8 cellular contexts compared by ENCODE assay signal in the genomic region with DNA sequence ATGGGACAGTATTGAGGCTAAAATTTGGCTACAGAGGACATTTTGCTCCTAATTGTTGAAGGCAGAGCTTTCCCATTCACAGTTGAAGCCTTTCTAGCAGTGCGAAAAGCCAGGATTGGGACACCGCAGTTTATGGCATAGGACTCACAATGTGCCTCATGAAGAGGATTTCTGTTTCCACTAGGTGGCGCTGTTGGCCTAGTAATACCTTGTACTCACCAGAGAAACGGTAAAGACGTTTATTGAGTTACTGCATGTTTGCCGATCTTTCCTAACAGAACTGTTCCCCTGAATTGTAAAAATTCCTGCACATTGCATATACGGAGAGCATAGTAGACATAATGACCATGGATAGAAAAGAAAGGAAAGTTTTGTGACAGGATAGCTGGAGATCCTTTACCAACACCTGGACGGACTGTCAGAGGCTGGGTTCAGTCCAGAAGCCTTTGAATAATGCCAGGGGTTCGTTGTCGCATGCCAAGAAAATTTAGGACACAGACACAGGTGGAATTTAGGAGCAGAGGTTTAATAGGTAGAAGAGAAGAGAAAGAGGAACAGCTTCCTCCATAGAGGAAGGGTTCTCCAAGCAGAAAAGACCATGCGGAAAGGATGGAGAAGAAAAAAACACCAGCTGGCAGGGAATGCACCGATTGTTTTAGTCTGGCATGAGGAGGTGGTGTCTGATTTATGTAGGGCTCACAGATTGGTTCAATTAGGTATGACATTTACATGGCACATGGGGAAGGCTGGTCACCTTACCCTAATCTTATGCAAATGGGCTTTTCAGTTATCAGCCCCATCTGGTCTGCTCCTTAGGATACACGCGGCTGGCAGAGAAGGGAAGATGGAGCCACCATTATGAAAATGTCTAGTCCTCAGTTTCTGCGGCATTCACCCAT. TPM values are rescaled to one million over a fixed set of nuclear protein-coding genes. Genes with fewer than 3 reads are reported as not detected.
DNase-seq lines count a peak whose midpoint lies in the region; ATAC-seq and TF ChIP-seq lines count a peak whose summit lies in the region.

No MANE protein-coding gene starts in this region.

- no peak overlapping the region for H3K27ac Mint-ChIP-seq in activated CD4-positive, alpha-beta T cell treated with anti-CD3 and anti-CD28 coated beads, Interleukin-2, amount 10 ng/mL, durations not matched to agents 24 days and 14 days

- H3K4me3 Mint-ChIP-seq in activated CD4-positive, alpha-beta T cell treated with anti-CD3 and anti-CD28 coated beads, Interleukin-2, amount 10 ng/mL, durations not matched to agents 24 days and 14 days: no peak overlapping the region

- H3K27me3 Mint-ChIP-seq in activated CD4-positive, alpha-beta T cell treated with anti-CD3 and anti-CD28 coated beads, Interleukin-2, amount 10 ng/mL, durations not matched to agents 24 days and 14 days: peaks cover 34% of the 10 kb centered on the region

- intact Hi-C loops in activated CD4-positive, alpha-beta T cell treated with anti-CD3 and anti-CD28 coated beads, Interleukin-2, amount 10 ng/mL, durations not matched to agents 24 days and 14 days (cut with micrococcal nuclease): loop anchor here (10.0 kb wide), 1 partner anchor 758 kb away; the partner anchor contains the start of gene OR51M1

- peak; percentile 68 for DNase-seq in activated effector memory CD4-positive, alpha-beta T cell treated with anti-CD3 and anti-CD28 coated beads, Interleukin-2, amount 50 U/mL, for 16 hours
- no peak for DNase-seq in activated effector memory CD4-positive, alpha-beta T cell treated with Interleukin-2 at 50 U/mL for 16 hours
- DNase-seq in NCI-H524 (lab: John Stamatoyannopoulos, UW): peak; percentile 88 to 96
- DNase-seq in activated CD4-positive, alpha-beta T cell treated with anti-CD3 and anti-CD28 coated beads, Interleukin-2, amount 10 ng/mL, durations not matched to agents 24 days and 14 days: peak; percentile 90
- peak; percentile 73 for DNase-seq in fibroblast of the aortic adventitia (ENCODE audit: low read depth)
- peak; percentile 34 for DNase-seq in pons (ENCODE audit: low spot score)
- DNase-seq in germinal center (ENCODE audit: low spot score): no peak

- no peaks in the 10 kb centered on the region for H3K36me3 Mint-ChIP-seq in activated CD4-positive, alpha-beta T cell treated with anti-CD3 and anti-CD28 coated beads, Interleukin-2, amount 10 ng/mL, durations not matched to agents 24 days and 14 days (ENCODE audit: low read depth)

- H3K4me3 ChIP-seq in fibroblast of the aortic adventitia (ENCODE audit: low read depth, low read length): no peak overlapping the region

- H3K9me3 Mint-ChIP-seq in activated CD4-positive, alpha-beta T cell treated with anti-CD3 and anti-CD28 coated beads, Interleukin-2, amount 10 ng/mL, durations not matched to agents 24 days and 14 days: peaks cover 4% of the 10 kb centered on the region

- no peaks in the 10 kb centered on the region for H3K4me1 Mint-ChIP-seq in activated CD4-positive, alpha-beta T cell treated with anti-CD3 and anti-CD28 coated beads, Interleukin-2, amount 10 ng/mL, durations not matched to agents 24 days and 14 days

- peak; percentile 57 for ATAC-seq in HG03575 (IDR thresholded peaks at IDR 0.05; ENCODE audit: extremely low read depth, insufficient number of reproducible peaks, low FRiP score, unreplicated experiment)

- TF ChIP-seq CTCF in fibroblast of the aortic adventitia (IDR thresholded peaks at IDR 0.05; ENCODE audit: insufficient read depth, low read length): peak; percentile 59

RNA-seq across cellular contexts. Expression of gene OR51D1, which starts 10.8 kb away (rescaled TPM):
- not detected in 2 replicates for total RNA-seq in activated CD4-positive, alpha-beta T cell treated with anti-CD3 and anti-CD28 coated beads, Interleukin-2, amount 10 ng/mL, durations not matched to agents 24 days and 14 days
- not detected in 2 replicates for total RNA-seq in fibroblast of the aortic adventitia (ENCODE audit: low replicate concordance)

RNA-seq across cellular contexts. Expression of gene OR51E1, which starts 17.3 kb away (rescaled TPM):
- total RNA-seq in activated CD4-positive, alpha-beta T cell treated with anti-CD3 and anti-CD28 coated beads, Interleukin-2, amount 10 ng/mL, durations not matched to agents 24 days and 14 days: not detected in 2 replicates
- not detected in 2 replicates for total RNA-seq in fibroblast of the aortic adventitia (ENCODE audit: low replicate concordance)

RNA-seq across cellular contexts. Expression of gene TRIM68, which starts 18.4 kb away (rescaled TPM):
- 8.7 and 11.3 TPM in 2 replicates for total RNA-seq in activated CD4-positive, alpha-beta T cell treated with anti-CD3 and anti-CD28 coated beads, Interleukin-2, amount 10 ng/mL, durations not matched to agents 24 days and 14 days
- total RNA-seq in fibroblast of the aortic adventitia (ENCODE audit: low replicate concordance): 9.9 and 13.0 TPM in 2 replicates

RNA-seq across cellular contexts. Expression of gene OR52I1, which starts 32.6 kb away (rescaled TPM):
- total RNA-seq in activated CD4-positive, alpha-beta T cell treated with anti-CD3 and anti-CD28 coated beads, Interleukin-2, amount 10 ng/mL, durations not matched to agents 24 days and 14 days: not detected in 2 replicates
- not detected in 2 replicates for total RNA-seq in fibroblast of the aortic adventitia (ENCODE audit: low replicate concordance)

RNA-seq across cellular contexts. Expression of gene OR52I2, which starts 44.9 kb away (rescaled TPM):
- not detected in 2 replicates for total RNA-seq in activated CD4-positive, alpha-beta T cell treated with anti-CD3 and anti-CD28 coated beads, Interleukin-2, amount 10 ng/mL, durations not matched to agents 24 days and 14 days
- not detected in 2 replicates for total RNA-seq in fibroblast of the aortic adventitia (ENCODE audit: low replicate concordance)

Comparison
In these comparisons a context has a peak if more than half of its experiments do, and no peak if none do; other contexts are left out.
1. DNase-seq: peak in activated effector memory CD4-positive, alpha-beta T cell treated with anti-CD3 and anti-CD28 coated beads, Interleukin-2, amount 50 U/mL, for 16 hours (single experiment), NCI-H524 (2 of 2), activated CD4-positive, alpha-beta T cell treated with anti-CD3 and anti-CD28 coated beads, Interleukin-2, amount 10 ng/mL, durations not matched to agents 24 days and 14 days (single experiment), fibroblast of the aortic adventitia (single experiment) and pons (single experiment); none in activated effector memory CD4-positive, alpha-beta T cell treated with Interleukin-2 at 50 U/mL for 16 hours (single experiment) and germinal center (single experiment).